18 cellular contexts compared by ENCODE assay signal in genomic region chr16:49345829-49346228, GRCh38. TPM values are rescaled to one million over a fixed set of nuclear protein-coding genes. Genes with fewer than 3 reads are reported as not detected.
DNase-seq lines count a peak whose midpoint lies in the region; TF ChIP-seq lines count a peak whose summit lies in the region.
"Had no signal": no experiment of that assay in that cellular context is flagged by ENCODE, and none has a peak within 500 bp of the region (broad histone marks: within the 10 kb centered on the region; RNA-seq: fewer than 3 reads in every experiment).

No MANE protein-coding gene starts in this region.

- intact Hi-C loops in A673 (cut with micrococcal nuclease; ENCODE audit: unreplicated experiment), result no loop called here
- intact Hi-C loops in sigmoid colon (cut with DNase I), result no loop called here

- POLR2A ChIA-PET in A673 (lab: Charles Lee; ENCODE audit: low non-redundant PET), result no interaction called here

- H3K27ac Mint-ChIP-seq in mesothelial cell of epicardium, result no peak overlapping the region
- H3K27ac Mint-ChIP-seq: activated B cell treated with CpG ODN at 0.5 μM for 24 hours, natural killer cell had no signal

- H3K36me3 ChIP-seq in A673 (ENCODE audit: insufficient read depth, low read length, poor library complexity, severe bottlenecking), result no peaks in the 10 kb centered on the region
- H3K36me3 ChIP-seq in hepatocyte (replicated peaks; ENCODE audit: insufficient read depth, low read depth), result no peaks in the 10 kb centered on the region
- H3K36me3 ChIP-seq in sigmoid colon, result no peaks in the 10 kb centered on the region
- H3K36me3 ChIP-seq: BLaER1, lower lobe of right lung had no signal

- no peak overlapping the region for H3K4me3 ChIP-seq in A673 (ENCODE audit: low read depth, low read length, poor library complexity, severe bottlenecking)
- no peak overlapping the region for H3K4me3 ChIP-seq in hepatocyte
- H3K4me3 ChIP-seq in sigmoid colon, result no peak overlapping the region
- H3K4me3 ChIP-seq: BLaER1, lower lobe of right lung had no signal

- H3K4me3 Mint-ChIP-seq in mesothelial cell of epicardium, result no peak overlapping the region
- H3K4me3 Mint-ChIP-seq: activated B cell treated with CpG ODN at 0.5 μM for 24 hours, natural killer cell had no signal

- H3K36me3 Mint-ChIP-seq in mesothelial cell of epicardium, result no peaks in the 10 kb centered on the region
- H3K36me3 Mint-ChIP-seq: natural killer cell had no signal

- no TSS peak for BruUV-seq in A673 (replicated peaks; lab: Mats Ljungman, UMichigan)

- TF ChIP-seq CTCF in A673 (conservative IDR thresholded peaks at IDR 0.05; ENCODE audit: low read depth, low read length) (no peak), hepatocyte (IDR thresholded peaks at IDR 0.05; ENCODE audit: poor library complexity) (no peak), sigmoid colon (IDR thresholded peaks at IDR 0.05) (no peak), mesothelial cell of epicardium (IDR thresholded peaks at IDR 0.05; ENCODE audit: unreplicated experiment) (no peak)

- no peak for TF ChIP-seq EP300 in sigmoid colon (IDR thresholded peaks at IDR 0.05)

- H3K9me2 ChIP-seq in hepatocyte (replicated peaks; ENCODE audit: insufficient read depth), result no peaks in the 10 kb centered on the region

- H2AFZ ChIP-seq in hepatocyte, result no peak overlapping the region

- WGBS in hepatocyte (ENCODE audit: low lambda C conversion rate, missing lambda C conversion rate), result 36% methylated on average over 4 of the region's 4 CpGs
- WGBS in sigmoid colon, 2 donors, result 33 to 35% methylated on average over 4 of the region's 4 CpGs

- H3K9me3 Mint-ChIP-seq in mesothelial cell of epicardium, result no peaks in the 10 kb centered on the region
- H3K9me3 Mint-ChIP-seq: activated B cell treated with CpG ODN at 0.5 μM for 24 hours, natural killer cell had no signal

- no peak overlapping the region for H3K27ac ChIP-seq in A673 (ENCODE audit: low read depth, low read length, poor library complexity, severe bottlenecking)
- H3K27ac ChIP-seq in hepatocyte, result no peak overlapping the region
- H3K27ac ChIP-seq in sigmoid colon, result no peak overlapping the region
- H3K27ac ChIP-seq: BLaER1, lower lobe of right lung had no signal

- H3K9me3 ChIP-seq in A673 (ENCODE audit: low read depth, low read length, poor library complexity, severe bottlenecking) (no peaks in the 10 kb centered on the region), hepatocyte (ENCODE audit: low read depth) (no peaks in the 10 kb centered on the region), sigmoid colon (no peaks in the 10 kb centered on the region)
- H3K9me3 ChIP-seq: BLaER1, lower lobe of right lung had no signal

- peak; percentile 49 for DNase-seq in A673 (ENCODE audit: low spot score)
- DNase-seq in EH (ENCODE audit: low read depth), result peak; percentile 6
- DNase-seq in hepatocyte (ENCODE audit: low spot score), result peak; percentile 25
- no peak for DNase-seq in sigmoid colon
- no peak for DNase-seq in mesothelial cell of epicardium (ENCODE audit: low spot score in 2 of 2, unreplicated experiment in 2 of 2)
- DNase-seq in NCI-H1048 (lab: John Stamatoyannopoulos, UW), result no peak
- DNase-seq: activated B cell treated with CpG ODN at 0.5 μM for 24 hours, cerebellar nuclear complex, DMS53, foreskin fibroblast, lower lobe of right lung, natural killer cell, NCI-H2029 treated with DMSO at 0.1 percent for 48 hours, NCI-H524 treated with DMSO at 0.1 percent for 48 hours, OCI-M1, retina had no signal

- H3K4me1 Mint-ChIP-seq in mesothelial cell of epicardium, result no peaks in the 10 kb centered on the region
- H3K4me1 Mint-ChIP-seq: activated B cell treated with CpG ODN at 0.5 μM for 24 hours had no signal

- H3K27me3 Mint-ChIP-seq in mesothelial cell of epicardium (ENCODE audit: low read depth), result peaks cover 59% of the 10 kb centered on the region

- no peaks in the 10 kb centered on the region for H3K4me1 ChIP-seq in A673 (ENCODE audit: insufficient read depth, low read length, poor library complexity, severe bottlenecking)
- no peaks in the 10 kb centered on the region for H3K4me1 ChIP-seq in hepatocyte (ENCODE audit: insufficient read depth)
- H3K4me1 ChIP-seq in sigmoid colon, result no peaks in the 10 kb centered on the region
- H3K4me1 ChIP-seq: BLaER1, lower lobe of right lung had no signal

- CTCF ChIA-PET in A673 (lab: Charles Lee), result interaction anchor here (0.6 kb wide), 1 partner anchor 898 kb away, joined by 3 read pairs; no protein-coding TSS in a partner anchor

- H4K20me1 ChIP-seq in hepatocyte (ENCODE audit: insufficient read depth, poor library complexity, severe bottlenecking), result no peaks in the 10 kb centered on the region

- no peaks in the 10 kb centered on the region for H3K79me2 ChIP-seq in hepatocyte

- no peak overlapping the region for H3K4me2 ChIP-seq in hepatocyte
- H3K4me2 ChIP-seq: BLaER1 had no signal

- peaks cover 28% of the 10 kb centered on the region for H3K27me3 ChIP-seq in A673 (replicated peaks; ENCODE audit: insufficient read depth, low read depth, low read length, poor library complexity)
- peaks cover 28% of the 10 kb centered on the region for H3K27me3 ChIP-seq in hepatocyte
- peaks cover 0 to 20% (median 0%) of the 10 kb centered on the region in 3 donors for H3K27me3 ChIP-seq in sigmoid colon
- H3K27me3 ChIP-seq: BLaER1 had no signal

- TF ChIP-seq POLR2A in sigmoid colon (IDR thresholded peaks at IDR 0.05), result no peak

TF ChIP-seq in PFSK-1, 5 proteins besides CTCF, POLR2A, EP300 and RAD21:
- TF ChIP-seq SIN3A (IDR thresholded peaks at IDR 0.05; ENCODE audit: borderline replicate concordance, insufficient read depth, low read length) (no peak), REST (IDR thresholded peaks at IDR 0.05; ENCODE audit: insufficient read depth in 1 of 2, low read depth in 2 of 2, low read length in 2 of 2) (peak; percentile 78 to 96)

RNA-seq across cellular contexts. Expression of gene C16orf78, which starts 27.8 kb away (rescaled TPM):
- total RNA-seq in A673 (2021) (not detected in 2 replicates), hepatocyte (not detected in 2 replicates), sigmoid colon (not detected), mesothelial cell of epicardium (not detected in 3 replicates)
- not detected for polyA plus RNA-seq in PFSK-1 (2012; ENCODE audit: insufficient read length, low read depth)
- polyA plus RNA-seq in hepatocyte (not detected in 2 replicates), sigmoid colon (not detected)
- total RNA-seq: activated B cell treated with CpG ODN at 0.5 μM for 24 hours, lower lobe of right lung, natural killer cell had no signal

Comparison
In these comparisons a context has a peak if more than half of its experiments do, and no peak if none do; other contexts are left out.
1. DNase-seq: peak in A673 (single experiment), EH (single experiment) and hepatocyte (single experiment); none in sigmoid colon (single experiment), mesothelial cell of epicardium (0 of 2) and NCI-H1048 (single experiment).